ENCODE assay signal across 1 cellular context in genomic region chr1:166840309-166841302, GRCh38.
TF ChIP-seq lines count a peak whose summit lies in the region.

No MANE protein-coding gene starts in this region.

TF ChIP-seq in A549, 52 proteins besides CTCF, POLR2A, EP300 and RAD21:
- TF ChIP-seq REST (IDR thresholded peaks at IDR 0.05) (no peak), FOSB (CRISPR knock-in tag; IDR thresholded peaks at IDR 0.05) (no peak), SMC3 (IDR thresholded peaks at IDR 0.05) (no peak), HOXA7 (CRISPR knock-in tag; IDR thresholded peaks at IDR 0.05) (no peak), ESRRA (IDR thresholded peaks at IDR 0.05; ENCODE audit: borderline replicate concordance, low read length) (no peak), USF2 (IDR thresholded peaks at IDR 0.05) (no peak), TP53 (CRISPR knock-in tag; IDR thresholded peaks at IDR 0.05) (no peak), RCOR1 (IDR thresholded peaks at IDR 0.05; ENCODE audit: low read depth, low read length) (no peak), ZSCAN20 (CRISPR knock-in tag; IDR thresholded peaks at IDR 0.05) (no peak), BHLHE40 (IDR thresholded peaks at IDR 0.05; ENCODE audit: low read depth, low read length) (no peak), FOXS1 (CRISPR knock-in tag; IDR thresholded peaks at IDR 0.05) (no peak), CBX8 (IDR thresholded peaks at IDR 0.05) (no peak), ZFP36 (IDR thresholded peaks at IDR 0.05; ENCODE audit: borderline replicate concordance, partially characterized antibody) (no peak), NR3C1 (IDR thresholded peaks at IDR 0.05) (no peak), E2F6 (IDR thresholded peaks at IDR 0.05; ENCODE audit: borderline replicate concordance, low read depth) (no peak)
TF ChIP-seq in A549: peak in this region for 0.
